8 cellular contexts compared by ENCODE assay signal in genomic region chr20:31569163-31570020, GRCh38. TPM values are rescaled to one million over a fixed set of nuclear protein-coding genes. Genes with fewer than 3 reads are reported as not detected.
A peak's percentile ranks its signal among the peaks of the same experiment; 100 is the strongest.
DNase-seq lines count a peak whose midpoint lies in the region; ATAC-seq, FAIRE-seq and TF ChIP-seq lines count a peak whose summit lies in the region.

No MANE protein-coding gene starts in this region.

- H4K20me1 ChIP-seq in astrocyte (ENCODE audit: insufficient read depth, low read length): peaks cover 5% of the 10 kb centered on the region

- H3K4me1 ChIP-seq in astrocyte (ENCODE audit: insufficient read depth, low read length): peaks cover 68% of the 10 kb centered on the region
- peaks cover 13 to 19% of the 10 kb centered on the region in 2 donors for H3K4me1 ChIP-seq in kidney (ENCODE audit: control insufficient read depth in 1 of 2, insufficient read depth in 1 of 2, low read depth in 1 of 2, low read length in 2 of 2)

- H3K36me3 ChIP-seq in astrocyte (ENCODE audit: insufficient read depth, low read length): peaks cover 2% of the 10 kb centered on the region
- H3K36me3 ChIP-seq in kidney (ENCODE audit: control insufficient read depth in 1 of 2, insufficient read depth in 2 of 2, low read length in 2 of 2): peaks cover under 1 to 4% of the 10 kb centered on the region in 2 donors

- H3K4me2 ChIP-seq in astrocyte (ENCODE audit: low read length): peak overlapping the region; percentile 25

- H3K79me2 ChIP-seq in astrocyte (ENCODE audit: insufficient read depth, low read length): no peaks in the 10 kb centered on the region

- H3K9me3 Mint-ChIP-seq in astrocyte (ENCODE audit: unreplicated experiment): no peaks in the 10 kb centered on the region

- H3K27ac ChIP-seq in astrocyte (ENCODE audit: low read depth, low read length) (peak overlapping the region; percentile 62), kidney (ENCODE audit: low read depth in 2 of 2, low read length in 2 of 2) (peak overlapping the region; percentile 20 to 56)

- H3K4me3 ChIP-seq in astrocyte (ENCODE audit: insufficient read depth, low read depth, low read length) (no peak overlapping the region), kidney (ENCODE audit: low read length in 2 of 2) (no peak overlapping the region)

- intact Hi-C loops in kidney (cut with DNase I): no loop called here

- no peaks in the 10 kb centered on the region for H3K27me3 ChIP-seq in astrocyte (ENCODE audit: insufficient read depth, low read length)

- DNase-seq in DMS53 treated with DMSO at 0.1 percent for 48 hours (lab: John Stamatoyannopoulos, UW; ENCODE audit: unreplicated experiment): peak; percentile 60
- peak; percentile 81 for DNase-seq in LHCN-M2 (ENCODE audit: low read depth)
- peak; percentile 63 for DNase-seq in T-helper 9 cell
- peak; percentile 36 for DNase-seq in astrocyte (ENCODE audit: low read depth)
- DNase-seq in kidney: no peak
- DNase-seq in stimulated activated CD4-positive, alpha-beta T cell treated with anti-CD3 and anti-CD28 coated beads, Interleukin-1b, Interleukin-23, amount 100 ng/mL, for 4 hours (ENCODE audit: low read depth in 2 of 2): peak; percentile 49 to 53

- peak overlapping the region; percentile 41 for H3K27ac Mint-ChIP-seq in astrocyte (ENCODE audit: unreplicated experiment)

- TF ChIP-seq CTCF in astrocyte (IDR thresholded peaks at IDR 0.05; ENCODE audit: insufficient read depth, low read depth, low read length): peak; percentile 67
- TF ChIP-seq CTCF in kidney (IDR thresholded peaks at IDR 0.05; ENCODE audit: borderline replicate concordance, extremely low read depth, insufficient read depth): peak; percentile 72

- no peak overlapping the region for H2AFZ ChIP-seq in astrocyte (ENCODE audit: low read depth, low read length)

- H3K9ac ChIP-seq in astrocyte (ENCODE audit: low read length): peak overlapping the region; percentile 56
- H3K9ac ChIP-seq in kidney (ENCODE audit: low read length in 2 of 2): no peak overlapping the region

- ATAC-seq in HG03342 (IDR thresholded peaks at IDR 0.05; ENCODE audit: unreplicated experiment) (no peak), HG02884 (IDR thresholded peaks at IDR 0.05; ENCODE audit: unreplicated experiment) (no peak)

- no peaks in the 10 kb centered on the region for H3K27me3 Mint-ChIP-seq in astrocyte (ENCODE audit: low read depth, unreplicated experiment)

- peaks cover 12% of the 10 kb centered on the region for H3K36me3 Mint-ChIP-seq in astrocyte (ENCODE audit: low read depth, unreplicated experiment)

- H3K4me3 Mint-ChIP-seq in astrocyte (ENCODE audit: unreplicated experiment): no peak overlapping the region

- FAIRE-seq in astrocyte (lab: Jason Lieb, UNC) (no peak), kidney (lab: Jason Lieb, UNC) (no peak)

- peaks cover 50% of the 10 kb centered on the region for H3K4me1 Mint-ChIP-seq in astrocyte (ENCODE audit: low read depth, unreplicated experiment)

- H3K9me3 ChIP-seq in astrocyte (ENCODE audit: insufficient read depth, low read depth, low read length) (no peaks in the 10 kb centered on the region), kidney (ENCODE audit: control insufficient read depth in 1 of 2, low read length in 2 of 2) (no peaks in the 10 kb centered on the region)

RNA-seq across cellular contexts. Expression of gene ID1, which starts 35.7 kb away (rescaled TPM):
- total RNA-seq in LHCN-M2 (2014; rRNA removed) (775 and 1,134 TPM in 2 replicates), astrocyte (73.7 and 76.7 TPM in 2 replicates), kidney (189 TPM)
- polyA plus RNA-seq in LHCN-M2 (2012): 274 TPM
- polyA plus RNA-seq in kidney (ENCODE audit: insufficient read depth, low read depth, low replicate concordance): 293 TPM

RNA-seq across cellular contexts. Expression of gene HM13, which starts 55.1 kb away (rescaled TPM):
- total RNA-seq in LHCN-M2 (2014; rRNA removed): 66.4 and 105 TPM in 2 replicates
- polyA plus RNA-seq in LHCN-M2 (2012): 192 TPM
- 399 and 435 TPM in 2 replicates for total RNA-seq in astrocyte
- 174 TPM for total RNA-seq in kidney
- 154 TPM for polyA plus RNA-seq in kidney (ENCODE audit: insufficient read depth, low read depth, low replicate concordance)
